Comparison of ENCODE assay signal across 9 cellular contexts in genomic region chr12:25615119-25615518, GRCh38.
DNase-seq lines count a peak whose midpoint lies in the region; ATAC-seq and TF ChIP-seq lines count a peak whose summit lies in the region.
"Had no signal": no experiment of that assay in that cellular context is flagged by ENCODE, and none has a peak within 500 bp of the region (broad histone marks: within the 10 kb centered on the region; RNA-seq: fewer than 3 reads in every experiment).

No MANE protein-coding gene starts in this region.

- no peaks in the 10 kb centered on the region for H3K36me3 ChIP-seq in SK-N-SH (replicated peaks in 1 of 2; ENCODE audit: control insufficient read depth in 1 of 2, insufficient read depth in 2 of 2, low read length in 1 of 2)

- no peak overlapping the region for H3K4me2 ChIP-seq in SK-N-SH
- H3K4me2 ChIP-seq: GM23338 had no signal

- TF ChIP-seq EP300 in SK-N-SH (IDR thresholded peaks at IDR 0.05; ENCODE audit: borderline replicate concordance in 1 of 2, low read depth in 1 of 2, low read length in 1 of 2), result peak in 1 of 2 experiments; percentile 28; a peak in 1 of 4 replicates

- DNase-seq in HK-2 (ENCODE audit: unreplicated experiment), result peak; percentile 41
- no peak for DNase-seq in SK-N-SH
- DNase-seq in fibroblast of peridontal ligament (ENCODE audit: extremely low read depth), result peak; percentile 96
- DNase-seq in stromal cell of bone marrow (ENCODE audit: low read depth), result peak; percentile 83
- DNase-seq in DMS79 (lab: John Stamatoyannopoulos, UW), result no peak
- DNase-seq: NCI-H748 treated with DMSO at 0.1 percent for 48 hours had no signal

- WGBS in SK-N-SH (ENCODE audit: low lambda C conversion rate), result 63% methylated on average over 3 of the region's 3 CpGs

- CTCF ChIA-PET in SK-N-SH (lab: Yijun Ruan, JAX), result no interaction called here

- H2AFZ ChIP-seq in SK-N-SH (ENCODE audit: low read depth), result no peak overlapping the region
- H2AFZ ChIP-seq: GM23338 had no signal

- no peaks in the 10 kb centered on the region for H4K20me1 ChIP-seq in SK-N-SH (ENCODE audit: insufficient read depth)

- no peak for TF ChIP-seq CTCF in SK-N-SH (IDR thresholded peaks at IDR 0.05)

- no peaks in the 10 kb centered on the region for H3K79me2 ChIP-seq in SK-N-SH (ENCODE audit: insufficient read depth)

- no peak for TF ChIP-seq RAD21 in SK-N-SH (IDR thresholded peaks at IDR 0.05; ENCODE audit: low read length)

- H3K27ac ChIP-seq in SK-N-SH (ENCODE audit: low read depth in 2 of 2, low read length in 1 of 2), result peak overlapping the region in 1 of 2 experiments; percentile 53; a peak in 2 of 4 replicates

- no peaks in the 10 kb centered on the region for H3K9me2 ChIP-seq in SK-N-SH

- POLR2A ChIA-PET in SK-N-SH (lab: Yijun Ruan, JAX), result no interaction called here

- H3K4me1 ChIP-seq in SK-N-SH (ENCODE audit: control insufficient read depth in 1 of 2, insufficient read depth in 2 of 2, low read depth in 1 of 2, low read length in 1 of 2), result 0 out of 4 replicates have a peak, but pooled peaks cover 0 to 7% of the 10 kb centered on the region in 2 experiments

- ATAC-seq in GM19035 (IDR thresholded peaks at IDR 0.05; ENCODE audit: unreplicated experiment) (no peak), GM21619 (IDR thresholded peaks at IDR 0.05; ENCODE audit: unreplicated experiment) (no peak)
- ATAC-seq: GM23338 had no signal

- no peak overlapping the region for H3K9ac ChIP-seq in SK-N-SH

- no peaks in the 10 kb centered on the region for H3K9me3 ChIP-seq in SK-N-SH

- no peaks in the 10 kb centered on the region for H3K27me3 ChIP-seq in SK-N-SH (ENCODE audit: insufficient read depth)

- H3F3A ChIP-seq in SK-N-SH (replicated peaks; ENCODE audit: insufficient read depth), result no peaks in the 10 kb centered on the region

- no peak overlapping the region for H3K4me3 ChIP-seq in SK-N-SH (ENCODE audit: low read depth in 2 of 2, low read length in 1 of 2)
- H3K4me3 ChIP-seq: GM23338 had no signal

TF ChIP-seq in SK-N-SH, 30 proteins besides CTCF, POLR2A, EP300 and RAD21:
- TF ChIP-seq MAX (IDR thresholded peaks at IDR 0.05; ENCODE audit: low read depth) (peak; percentile 75), NFIC (IDR thresholded peaks at IDR 0.05; ENCODE audit: borderline replicate concordance) (no peak), TCF12 (IDR thresholded peaks at IDR 0.05) (peak; percentile 30; the same call in 1 of the 2 replicates), SMC3 (IDR thresholded peaks at IDR 0.05; ENCODE audit: low read depth, low read length) (no peak), RXRA (IDR thresholded peaks at IDR 0.05; ENCODE audit: borderline replicate concordance, low read depth) (peak; percentile 64; the same call in 1 of the 2 replicates), JUND (IDR thresholded peaks at IDR 0.05) (peak; percentile 53), ELF1 (IDR thresholded peaks at IDR 0.05) (no peak), USF1 (IDR thresholded peaks at IDR 0.05; ENCODE audit: borderline replicate concordance, low read depth) (peak; percentile 81), FOSL2 (IDR thresholded peaks at IDR 0.05; ENCODE audit: borderline replicate concordance, low read depth) (peak; percentile 76; the same call in 1 of the 2 replicates)

Comparison
In these comparisons a context has a peak if more than half of its experiments do, and no peak if none do; other contexts are left out.
1. DNase-seq: peak in HK-2 (single experiment), fibroblast of peridontal ligament (single experiment) and stromal cell of bone marrow (single experiment); none in SK-N-SH (single experiment) and DMS79 (single experiment).